Comparison of ENCODE assay signal across 1 cellular context in the genomic region with DNA sequence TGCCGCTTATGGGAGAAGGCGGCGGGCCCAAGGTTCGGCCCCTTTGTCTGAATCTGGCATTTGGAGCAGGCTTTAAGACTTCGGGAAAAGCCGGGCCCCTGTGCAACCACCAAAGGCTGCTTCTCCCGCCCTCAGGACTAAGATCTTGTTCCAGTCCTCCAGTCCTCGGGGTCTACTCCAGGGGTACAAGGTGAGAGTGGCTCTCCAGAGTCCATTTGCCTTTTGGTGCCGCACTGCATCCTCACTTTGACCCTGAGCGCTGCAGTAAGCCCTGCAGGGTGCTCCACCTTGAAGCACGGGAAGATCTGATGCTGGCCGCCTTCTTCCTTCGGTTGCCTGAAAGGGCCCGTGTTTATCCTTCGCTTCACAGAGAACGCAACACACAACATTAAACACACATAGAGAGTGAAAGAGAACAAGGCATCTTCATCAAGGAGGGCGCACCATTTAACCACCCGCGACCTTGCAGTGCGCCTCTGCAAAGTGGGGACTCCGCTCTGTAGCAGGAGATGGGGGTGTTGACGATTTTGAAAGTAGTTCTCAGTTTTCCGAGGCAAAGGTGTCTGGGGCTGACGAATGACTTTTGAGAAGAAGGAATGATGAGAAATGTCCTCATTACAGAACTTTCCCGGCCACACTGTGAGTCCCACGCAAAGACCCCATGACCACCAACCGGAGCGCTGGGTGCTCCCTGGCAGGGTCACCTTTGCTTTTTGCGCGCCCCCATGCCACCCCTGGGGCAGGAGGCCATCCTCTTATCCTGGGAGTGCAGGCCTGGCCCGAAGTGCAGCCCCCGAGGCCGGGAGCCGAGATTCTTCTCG.
TF ChIP-seq lines count a peak whose summit lies in the region.

No MANE protein-coding gene starts in this region.

TF ChIP-seq in H1, 55 proteins besides CTCF, POLR2A, EP300 and RAD21:
- TF ChIP-seq EZH2 (IDR thresholded peaks at IDR 0.05; ENCODE audit: low read depth, low read length, severe bottlenecking) (peak; percentile 76), RNF2 (IDR thresholded peaks at IDR 0.05; ENCODE audit: borderline replicate concordance, low read depth, low read length, missing control alignments, poor library complexity, severe bottlenecking) (peak; percentile 35), POU5F1 (IDR thresholded peaks at IDR 0.05; ENCODE audit: low read depth, low read length) (no peak), SUZ12 (IDR thresholded peaks at IDR 0.05; ENCODE audit: low read length) (peak; percentile 81), SP1 (IDR thresholded peaks at IDR 0.05; ENCODE audit: low read depth, low read length) (no peak), TEAD4 (IDR thresholded peaks at IDR 0.05; ENCODE audit: low read depth, low read length) (no peak)
